Comparison of ENCODE assay signal across 14 cellular contexts in the genomic region with DNA sequence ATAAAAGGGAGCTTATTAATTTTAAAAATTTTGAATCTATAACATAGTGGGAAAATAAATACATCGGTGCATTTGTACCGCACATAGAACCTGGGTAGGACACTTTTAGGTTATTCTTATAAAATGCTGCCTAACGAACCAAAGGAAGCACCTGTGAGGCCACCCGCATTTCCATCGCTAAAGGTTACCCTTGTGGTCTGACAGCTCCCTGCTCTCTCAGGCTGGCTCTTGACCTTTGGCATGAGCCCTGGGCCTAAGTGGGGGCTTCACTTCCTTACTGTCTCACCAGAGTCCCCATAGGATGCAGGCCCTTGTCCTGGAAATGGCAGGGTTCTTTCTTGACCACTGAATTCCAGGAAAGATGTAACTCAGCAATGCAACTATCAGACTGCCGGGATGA. TPM values are rescaled to one million over a fixed set of nuclear protein-coding genes. Genes with fewer than 3 reads are reported as not detected.
DNase-seq lines count a peak whose midpoint lies in the region; ATAC-seq, FAIRE-seq and TF ChIP-seq lines count a peak whose summit lies in the region.
"Had no signal": no experiment of that assay in that cellular context is flagged by ENCODE, and none has a peak within 500 bp of the region (broad histone marks: within the 10 kb centered on the region; RNA-seq: fewer than 3 reads in every experiment).

No MANE protein-coding gene starts in this region.

- H3K9me3 ChIP-seq in BLaER1, result no peaks in the 10 kb centered on the region
- H3K9me3 ChIP-seq in prostate gland, result no peaks in the 10 kb centered on the region
- H3K9me3 ChIP-seq: ascending aorta had no signal

- no peak for TF ChIP-seq CTCF in prostate gland (IDR thresholded peaks at IDR 0.05)

- H3K9me3 Mint-ChIP-seq in activated CD8-positive, alpha-beta T cell treated with anti-CD3 and anti-CD28 coated beads, Interleukin-2, amount 10 ng/mL, durations not matched to agents 7 days and 5 days (ENCODE audit: insufficient read depth), result no peaks in the 10 kb centered on the region
- no peaks in the 10 kb centered on the region for H3K9me3 Mint-ChIP-seq in immature natural killer cell

- no peak for TF ChIP-seq POLR2A in prostate gland (IDR thresholded peaks at IDR 0.05)

- ATAC-seq in HG03060 (IDR thresholded peaks at IDR 0.05; ENCODE audit: low read depth, unreplicated experiment) (peak; percentile 18), HG03565 (IDR thresholded peaks at IDR 0.05; ENCODE audit: unreplicated experiment) (no peak)
- ATAC-seq in activated CD8-positive, alpha-beta T cell treated with anti-CD3 and anti-CD28 coated beads, Interleukin-2, amount 10 ng/mL, durations not matched to agents 7 days and 5 days, result peak; percentile 10

- 91% methylated on average over 6 of the region's 6 CpGs for WGBS in prostate gland

- peak overlapping the region; percentile 62 for H3K4me3 Mint-ChIP-seq in activated CD8-positive, alpha-beta T cell treated with anti-CD3 and anti-CD28 coated beads, Interleukin-2, amount 10 ng/mL, durations not matched to agents 7 days and 5 days
- no peak overlapping the region for H3K4me3 Mint-ChIP-seq in immature natural killer cell

- H3K27me3 ChIP-seq in BLaER1 (no peaks in the 10 kb centered on the region), prostate gland (replicated peaks; ENCODE audit: insufficient read depth) (no peaks in the 10 kb centered on the region)
- H3K27me3 ChIP-seq: ascending aorta had no signal

- H3K4me3 ChIP-seq in BLaER1 (peak overlapping the region; percentile 32; the same call in 1 of the 2 replicates), prostate gland (no peak overlapping the region)
- H3K4me3 ChIP-seq: ascending aorta had no signal

- no peaks in the 10 kb centered on the region for H4K20me1 ChIP-seq in BLaER1

- H3K27ac ChIP-seq in BLaER1 (peak overlapping the region; percentile 90), prostate gland (no peak overlapping the region)
- H3K27ac ChIP-seq: ascending aorta had no signal

- H3K36me3 Mint-ChIP-seq in activated CD8-positive, alpha-beta T cell treated with anti-CD3 and anti-CD28 coated beads, Interleukin-2, amount 10 ng/mL, durations not matched to agents 7 days and 5 days (ENCODE audit: low read depth), result peaks cover 45% of the 10 kb centered on the region
- H3K36me3 Mint-ChIP-seq in immature natural killer cell, result peaks cover 9 to 19% (median 18%) of the 10 kb centered on the region in 3 donors

- H3K27me3 Mint-ChIP-seq in activated CD8-positive, alpha-beta T cell treated with anti-CD3 and anti-CD28 coated beads, Interleukin-2, amount 10 ng/mL, durations not matched to agents 7 days and 5 days (ENCODE audit: low read depth), result no peaks in the 10 kb centered on the region
- H3K27me3 Mint-ChIP-seq in immature natural killer cell (ENCODE audit: low read depth in 3 of 3), result no peaks in the 10 kb centered on the region

- peaks cover 54% of the 10 kb centered on the region for H3K4me1 ChIP-seq in BLaER1
- H3K4me1 ChIP-seq in prostate gland (replicated peaks), result no peaks in the 10 kb centered on the region
- H3K4me1 ChIP-seq: ascending aorta had no signal

- FAIRE-seq in GM18507 (lab: Jason Lieb, UNC), result peak; percentile 67

- H3K27ac Mint-ChIP-seq in activated CD8-positive, alpha-beta T cell treated with anti-CD3 and anti-CD28 coated beads, Interleukin-2, amount 10 ng/mL, durations not matched to agents 7 days and 5 days, result peak overlapping the region; percentile 96
- H3K27ac Mint-ChIP-seq in immature natural killer cell, result no peak overlapping the region

- H3K4me1 Mint-ChIP-seq in activated CD8-positive, alpha-beta T cell treated with anti-CD3 and anti-CD28 coated beads, Interleukin-2, amount 10 ng/mL, durations not matched to agents 7 days and 5 days (ENCODE audit: low read depth), result peaks cover 60% of the 10 kb centered on the region
- no peaks in the 10 kb centered on the region for H3K4me1 Mint-ChIP-seq in immature natural killer cell

- CTCF ChIA-PET in activated CD8-positive, alpha-beta T cell treated with anti-CD3 and anti-CD28 coated beads, Interleukin-2, amount 10 ng/mL, durations not matched to agents 7 days and 5 days (lab: Charles Lee), result interaction anchor here (0.6 to 4.6 kb wide), 10 partner anchors 11 to 537 kb away, joined by 3 to 33 read pairs (median 4); no protein-coding TSS in a partner anchor

- H3K4me2 ChIP-seq in BLaER1, result peak overlapping the region; percentile 86

- peak overlapping the region; percentile 68 for H3K9ac ChIP-seq in BLaER1

- H3K36me3 ChIP-seq in BLaER1 (peaks cover 24% of the 10 kb centered on the region), prostate gland (no peaks in the 10 kb centered on the region)

- intact Hi-C loops in prostate gland (cut with DNase I), result no loop called here

- POLR2A ChIA-PET in activated CD8-positive, alpha-beta T cell treated with anti-CD3 and anti-CD28 coated beads, Interleukin-2, amount 10 ng/mL, durations not matched to agents 7 days and 5 days (lab: Charles Lee), result interaction anchor here (0.5 to 2.8 kb wide), 12 partner anchors 8 to 1292 kb away, joined by 3 to 9 read pairs (median 4); partner anchors contain the start of gene LEF1

- DNase-seq in GM18507 (ENCODE audit: extremely low spot score, insufficient read length, low read depth) (no peak), prostate gland (ENCODE audit: low spot score) (no peak), immature natural killer cell (no peak), cerebellar cortex (ENCODE audit: low spot score) (no peak)
- peak; percentile 35 for DNase-seq in activated CD8-positive, alpha-beta T cell treated with anti-CD3 and anti-CD28 coated beads, Interleukin-2, amount 10 ng/mL, durations not matched to agents 7 days and 5 days
- DNase-seq: AML-193, Karpas-422, kidney, NCI-H2171 treated with DMSO at 0.1 percent for 48 hours, retina had no signal

RNA-seq across cellular contexts. Expression of gene HADH, which starts 46.0 kb away (rescaled TPM):
- 10 to 100 TPM; 52.8 to 53.7 TPM for total RNA-seq in activated CD8-positive, alpha-beta T cell treated with anti-CD3 and anti-CD28 coated beads, Interleukin-2, amount 10 ng/mL, durations not matched to agents 7 days and 5 days
- total RNA-seq in prostate gland, result 10 to 100 TPM; 69.0 to 75.2 TPM
- polyA plus RNA-seq in immature natural killer cell, result 10 to 100 TPM; 33.0 to 42.8 (median 38.1) TPM
